In genomic region chr7:97196174-97196573, GRCh38 we compare ENCODE assay signal across 2 cellular contexts.
DNase-seq lines count a peak whose midpoint lies in the region; ATAC-seq, FAIRE-seq and TF ChIP-seq lines count a peak whose summit lies in the region.
"Not testable (repeated sequence)": the region's sequence is repeated elsewhere in the genome, so short reads cannot be mapped to it uniquely, and the experiment has no call there.

No MANE protein-coding gene starts in this region.

- not testable (repeated sequence) for DNase-seq in K562 (ENCODE audit: extremely low read depth in 1 of 4, low spot score in 3 of 4)

- H3K27ac ChIP-seq in HEK293 (ENCODE audit: extremely low read depth, low read depth, low read length); K562 (ENCODE audit: extremely low read depth, low read depth, low read length): not testable (repeated sequence)

- intact Hi-C loops in K562 (cut with micrococcal nuclease) = not testable (repeated sequence)

- TF ChIP-seq POLR2A in K562 (conservative IDR thresholded peaks at IDR 0.05) = not testable (repeated sequence)

- H3K4me2 ChIP-seq in K562 (ENCODE audit: insufficient read depth, low read length) = not testable (repeated sequence)

- not testable (repeated sequence) for TF ChIP-seq RAD21 in K562 (CRISPR knock-in tag; conservative IDR thresholded peaks at IDR 0.05 in 1 of 2, IDR thresholded peaks at IDR 0.05 in 1 of 2)

- H3K9ac ChIP-seq in K562 (ENCODE audit: insufficient read depth in 1 of 2, low read depth in 2 of 2, low read length in 2 of 2) = not testable (repeated sequence)

- not testable (repeated sequence) for BruUV-seq in K562 (replicated peaks; lab: Mats Ljungman, UMichigan)

- in situ Hi-C loops in K562 (cut with MboI) = not testable (repeated sequence)

- WGBS in K562 (ENCODE audit: insufficient coverage, low coverage, missing lambda C conversion rate) = 30% methylated on average over 2 of the region's 2 CpGs

- not testable (repeated sequence) for TF ChIP-seq CTCF in HEK293 (tag by site-specific recombination; IDR thresholded peaks at IDR 0.05); K562 (IDR thresholded peaks at IDR 0.05 in 2 of 3, conservative IDR thresholded peaks at IDR 0.05 in 1 of 3; ENCODE audit: insufficient read depth in 2 of 3, low read depth in 1 of 3, low read length in 3 of 3)

- H3K4me3 ChIP-seq in HEK293 (ENCODE audit: low read depth, low read length); K562: not testable (repeated sequence)

- H4K20me1 ChIP-seq in K562 (replicated peaks; ENCODE audit: control insufficient read depth, insufficient read depth, low read length) = not testable (repeated sequence)

- H3K36me3 ChIP-seq in HEK293 (ENCODE audit: control insufficient read depth in 2 of 2, insufficient read depth in 1 of 2, low read length in 2 of 2); K562 (ENCODE audit: control insufficient read depth, insufficient read depth, low read length): not testable (repeated sequence)

- not testable (repeated sequence) for H3K9me3 ChIP-seq in HEK293 (ENCODE audit: control insufficient read depth, insufficient read depth, low read depth, low read length); K562 (replicated peaks; ENCODE audit: control insufficient read depth, insufficient read depth, low read depth, low read length)

- CTCF ChIA-PET in HEK293 (lab: Yijun Ruan, JAX) = interaction anchor here (0.6 kb wide), 1 partner anchor 137 kb away, joined by 3 read pairs; no protein-coding TSS in a partner anchor
- CTCF ChIA-PET in K562 (lab: Yijun Ruan, JAX; ENCODE audit: low intra/inter-chr PET ratio) = not testable (repeated sequence)

- not testable (repeated sequence) for H3K27me3 ChIP-seq in K562 (ENCODE audit: control insufficient read depth in 2 of 2, insufficient read depth in 2 of 2, low read length in 2 of 2)

- not testable (repeated sequence) for TF ChIP-seq EP300 in K562 (IDR thresholded peaks at IDR 0.05; ENCODE audit: low read length)

- not testable (repeated sequence) for H3K9me1 ChIP-seq in K562 (ENCODE audit: control insufficient read depth, insufficient read depth, low read length)

- not testable (repeated sequence) for H3K79me2 ChIP-seq in K562 (ENCODE audit: control insufficient read depth, insufficient read depth, low read length)

- not testable (repeated sequence) for H3K4me1 ChIP-seq in HEK293 (ENCODE audit: control insufficient read depth, insufficient read depth, low read length); K562 (replicated peaks in 1 of 2; ENCODE audit: control insufficient read depth in 2 of 2, insufficient read depth in 2 of 2, low read length in 2 of 2)

- not testable (repeated sequence) for H2AFZ ChIP-seq in K562 (ENCODE audit: low read depth, low read length)

- not testable (repeated sequence) for ATAC-seq in K562

- POLR2A ChIA-PET in HEK293 (lab: Yijun Ruan, JAX); K562 (lab: Yijun Ruan, JAX): not testable (repeated sequence)

- FAIRE-seq in K562 (lab: Jason Lieb, UNC) = not testable (repeated sequence)

TF ChIP-seq in HEK293, 187 proteins besides CTCF, POLR2A, EP300 and RAD21:
- TF ChIP-seq ZNF146 (tag by site-specific recombination; IDR thresholded peaks at IDR 0.05) = peak; percentile 59
TF ChIP-seq in HEK293: peak in this region for 1; not testable (repeated sequence) for 186.

TF ChIP-seq in K562, 482 proteins besides CTCF, POLR2A, EP300 and RAD21:
- TF ChIP-seq ZNF146 (CRISPR knock-in tag; IDR thresholded peaks at IDR 0.05; ENCODE audit: unreplicated experiment) = peak; percentile 60
